22 cellular contexts compared by ENCODE assay signal in genomic region chr13:25462301-25463125, GRCh38.
DNase-seq lines count a peak whose midpoint lies in the region; FAIRE-seq and TF ChIP-seq lines count a peak whose summit lies in the region.
"Had no signal": no experiment of that assay in that cellular context is flagged by ENCODE, and none has a peak within 500 bp of the region (broad histone marks: within the 10 kb centered on the region; RNA-seq: fewer than 3 reads in every experiment).

No MANE protein-coding gene starts in this region.

- H3K4me3 Mint-ChIP-seq in MCF 10A (ENCODE audit: unreplicated experiment) (peak overlapping the region; percentile 15), H9 (no peak overlapping the region)
- H3K4me3 Mint-ChIP-seq in activated naive CD8-positive, alpha-beta T cell treated with anti-CD3 and anti-CD28 coated beads for 36 hours = no peak overlapping the region

- intact Hi-C loops in MCF 10A (cut with micrococcal nuclease) (no loop called here), breast epithelium (cut with DNase I; ENCODE audit: low total_unique reads) (no loop called here)

- WGBS in H9 (ENCODE audit: extremely low coverage, insufficient read length, low lambda C conversion rate) = no CpG with 5 or more reads among the region's 9 CpGs

- no peaks in the 10 kb centered on the region for H3K79me1 ChIP-seq in H9 (ENCODE audit: insufficient read depth, low read depth, low read length, poor library complexity, severe bottlenecking)

- no peak overlapping the region for H3K9ac ChIP-seq in H9 (ENCODE audit: extremely low read depth, insufficient read length, low read length)

- H3K27me3 Mint-ChIP-seq in MCF 10A (ENCODE audit: insufficient read depth, unreplicated experiment) (no peaks in the 10 kb centered on the region), H9 (ENCODE audit: low read depth) (peaks cover 5% of the 10 kb centered on the region)
- peaks cover 32% of the 10 kb centered on the region for H3K27me3 Mint-ChIP-seq in activated naive CD8-positive, alpha-beta T cell treated with anti-CD3 and anti-CD28 coated beads for 36 hours

- H2BK20ac ChIP-seq in H9 (ENCODE audit: low read depth, low read length, poor library complexity, severe bottlenecking) = no peak overlapping the region

- H2AK5ac ChIP-seq in H9 (ENCODE audit: insufficient read length, low read length) = no peak overlapping the region

- DNase-seq in MCF 10A (ENCODE audit: unreplicated experiment) = peak; percentile 69
- DNase-seq in breast epithelium (ENCODE audit: low spot score in 2 of 2) = no peak
- DNase-seq in bronchial epithelial cell (ENCODE audit: low read depth) = peak; percentile 44
- peak; percentile 58 for DNase-seq in kidney glomerular epithelial cell (lab: John Stamatoyannopoulos, UW)
- no peak for DNase-seq in H9
- no peak for DNase-seq in AG08396 (ENCODE audit: low spot score)
- DNase-seq in NCI-H2081 (lab: John Stamatoyannopoulos, UW) = no peak
- DNase-seq in activated naive CD8-positive, alpha-beta T cell treated with anti-CD3 and anti-CD28 coated beads for 36 hours = no peak
- DNase-seq: COR-L47, DMS153, KBM-7, MG63, NCI-H1105 treated with DMSO at 0.1 percent for 48 hours, NCI-H187, NCI-H446 treated with DMSO at 0.1 percent for 48 hours, NCI-H748 treated with DMSO at 0.1 percent for 48 hours, SHP77 had no signal

- H2AFZ ChIP-seq in H9 (ENCODE audit: low read length) = no peak overlapping the region

- H3K79me2 ChIP-seq in H9 (ENCODE audit: insufficient read depth, low read length) = no peaks in the 10 kb centered on the region

- POLR2A ChIA-PET in MCF 10A (lab: Yijun Ruan, JAX) = interaction anchor here (0.5 kb wide), 1 partner anchor 113 kb away, joined by 3 read pairs; no protein-coding TSS in a partner anchor

- H3K4me3 ChIP-seq in breast epithelium (no peak overlapping the region), bronchial epithelial cell (ENCODE audit: low read depth, low read length) (no peak overlapping the region)
- H3K4me3 ChIP-seq: HAP-1, MG63 had no signal

- BruUV-seq in MCF 10A (replicated peaks; lab: Mats Ljungman, UMichigan) = no TSS peak

- H3K4me1 Mint-ChIP-seq in MCF 10A (ENCODE audit: insufficient read depth, unreplicated experiment) (peaks cover 34% of the 10 kb centered on the region), H9 (peaks cover 2 to 7% of the 10 kb centered on the region in 2 experiments; a peak in 1 of 4 replicates)
- no peaks in the 10 kb centered on the region for H3K4me1 Mint-ChIP-seq in activated naive CD8-positive, alpha-beta T cell treated with anti-CD3 and anti-CD28 coated beads for 36 hours

- H3K27ac ChIP-seq in breast epithelium = no peak overlapping the region
- no peak overlapping the region for H3K27ac ChIP-seq in H9 (ENCODE audit: insufficient read length, low read depth, low read length)
- H3K27ac ChIP-seq: 22Rv1, C4-2B had no signal

- H3K36me3 Mint-ChIP-seq in MCF 10A (ENCODE audit: insufficient read depth, unreplicated experiment) (peaks cover 6% of the 10 kb centered on the region), H9 (ENCODE audit: insufficient read depth in 1 of 3, low read depth in 3 of 3) (no peaks in the 10 kb centered on the region)
- no peaks in the 10 kb centered on the region for H3K36me3 Mint-ChIP-seq in activated naive CD8-positive, alpha-beta T cell treated with anti-CD3 and anti-CD28 coated beads for 36 hours

- no peak overlapping the region for H2BK5ac ChIP-seq in H9 (ENCODE audit: insufficient read length, low read length)

- no peak overlapping the region for H4K5ac ChIP-seq in H9 (ENCODE audit: insufficient read length, low read depth, low read length)

- CTCF ChIA-PET in MCF 10A (lab: Yijun Ruan, JAX) = no interaction called here

- H3K23ac ChIP-seq in H9 (ENCODE audit: insufficient read length, low read depth, low read length) = no peak overlapping the region

- H2BK15ac ChIP-seq in H9 (ENCODE audit: low read depth, low read length) = no peak overlapping the region

- H4K8ac ChIP-seq in H9 (replicated peaks; ENCODE audit: insufficient read length, low read depth, low read length) = no peak overlapping the region

- H4K20me1 ChIP-seq in H9 (ENCODE audit: control insufficient read depth, insufficient read depth, insufficient read length) = no peaks in the 10 kb centered on the region

- H3K9me3 ChIP-seq in breast epithelium (no peaks in the 10 kb centered on the region), H9 (ENCODE audit: control insufficient read depth, low read depth, low read length) (no peaks in the 10 kb centered on the region)
- H3K9me3 ChIP-seq: HAP-1, MG63 had no signal

- H3K36me3 ChIP-seq in breast epithelium (no peaks in the 10 kb centered on the region), bronchial epithelial cell (ENCODE audit: control insufficient read depth, insufficient read depth, low read length) (no peaks in the 10 kb centered on the region)
- H3K36me3 ChIP-seq: HAP-1, MG63 had no signal

- H3K4me2 ChIP-seq in H9 (ENCODE audit: insufficient read depth, insufficient read length, low read length) = no peak overlapping the region

- no peak overlapping the region for H2BK120ac ChIP-seq in H9 (ENCODE audit: low read depth, low read length, poor library complexity, severe bottlenecking)

- H3T11ph ChIP-seq in H9 (ENCODE audit: low read length) = no peak overlapping the region

- TF ChIP-seq CTCF in MCF 10A (IDR thresholded peaks at IDR 0.05; ENCODE audit: unreplicated experiment) (no peak), breast epithelium (IDR thresholded peaks at IDR 0.05) (no peak), bronchial epithelial cell (IDR thresholded peaks at IDR 0.05; ENCODE audit: insufficient read depth, low read length, severe bottlenecking) (no peak), H9 (conservative IDR thresholded peaks at IDR 0.05) (no peak)

- H3K56ac ChIP-seq in H9 (ENCODE audit: insufficient read length, low read depth, low read length) = no peak overlapping the region

- H4K91ac ChIP-seq in H9 (ENCODE audit: insufficient read length, low read depth, low read length) = no peak overlapping the region

- peak; percentile 23 for FAIRE-seq in bronchial epithelial cell (lab: Jason Lieb, UNC)
- FAIRE-seq: GM18507, HTR-8/SVneo had no signal

- H3K27ac Mint-ChIP-seq in MCF 10A (ENCODE audit: low read depth, unreplicated experiment) (peak overlapping the region; percentile 9), H9 (no peak overlapping the region; a peak in 1 of 7 replicates)
- H3K27ac Mint-ChIP-seq in activated naive CD8-positive, alpha-beta T cell treated with anti-CD3 and anti-CD28 coated beads for 36 hours = no peak overlapping the region

- TF ChIP-seq POLR2A in breast epithelium (IDR thresholded peaks at IDR 0.05) = no peak

- H3K9me3 Mint-ChIP-seq in MCF 10A (ENCODE audit: unreplicated experiment) (no peaks in the 10 kb centered on the region), H9 (no peaks in the 10 kb centered on the region)
- no peaks in the 10 kb centered on the region for H3K9me3 Mint-ChIP-seq in activated naive CD8-positive, alpha-beta T cell treated with anti-CD3 and anti-CD28 coated beads for 36 hours

- no peak overlapping the region for H3K18ac ChIP-seq in H9 (ENCODE audit: insufficient read length, low read depth, low read length)

- H3K14ac ChIP-seq in H9 (ENCODE audit: insufficient read depth, low read length) = no peak overlapping the region

- H3K23me2 ChIP-seq in H9 (ENCODE audit: insufficient read length, low read depth, low read length, poor library complexity, severe bottlenecking) = no peaks in the 10 kb centered on the region

- H3K4me1 ChIP-seq in breast epithelium (no peaks in the 10 kb centered on the region), H9 (ENCODE audit: insufficient read depth, low read length) (no peaks in the 10 kb centered on the region)
- H3K4me1 ChIP-seq: HAP-1 had no signal

- H3K27me3 ChIP-seq in breast epithelium = no peaks in the 10 kb centered on the region
- no peaks in the 10 kb centered on the region for H3K27me3 ChIP-seq in bronchial epithelial cell (ENCODE audit: control insufficient read depth, insufficient read depth, low read length)
- H3K27me3 ChIP-seq in H9 (ENCODE audit: insufficient read depth, low read length) = no peaks in the 10 kb centered on the region
- H3K27me3 ChIP-seq: MG63 had no signal

- no peak overlapping the region for H3K4ac ChIP-seq in H9 (ENCODE audit: low read depth, low read length)

- H2BK12ac ChIP-seq in H9 (ENCODE audit: insufficient read length, low read depth, low read length) = no peak overlapping the region

Comparison
In these comparisons a context has a peak if more than half of its experiments do, and no peak if none do; other contexts are left out.
1. DNase-seq: peak in MCF 10A (single experiment), bronchial epithelial cell (single experiment) and kidney glomerular epithelial cell (single experiment); none in breast epithelium (0 of 2), H9 (single experiment), AG08396 (single experiment), NCI-H2081 (0 of 2) and activated naive CD8-positive, alpha-beta T cell treated with anti-CD3 and anti-CD28 coated beads for 36 hours (single experiment).